In the genomic region with DNA sequence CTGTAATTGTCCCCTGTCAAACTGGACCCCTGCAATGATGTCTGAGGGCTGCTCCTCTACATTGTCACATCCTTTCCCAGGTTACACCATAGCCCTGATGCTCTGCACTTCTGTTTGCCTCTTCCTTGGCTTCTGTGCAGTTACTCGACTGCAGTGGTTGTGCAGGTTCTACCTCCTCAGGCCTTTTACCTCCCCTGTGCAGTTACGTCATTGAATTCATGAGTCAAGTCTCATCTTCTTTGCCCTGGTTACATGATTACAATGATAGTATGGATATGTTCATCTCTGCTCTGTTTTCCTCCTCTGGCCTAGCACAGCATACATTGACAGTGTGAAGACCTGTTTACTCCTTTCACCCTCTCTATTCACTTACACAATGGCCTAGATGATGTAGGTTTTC, we compare ENCODE assay signal across 23 cellular contexts.
"Had no signal": no experiment of that assay in that cellular context is flagged by ENCODE, and none has a peak within 500 bp of the region (broad histone marks: within the 10 kb centered on the region; RNA-seq: fewer than 3 reads in every experiment).

No MANE protein-coding gene starts in this region.

- FAIRE-seq: colon, endometrium, islet of Langerhans, keratinocyte had no signal

- H3K4me1 Mint-ChIP-seq: mesothelial cell of epicardium had no signal

- H3K27ac ChIP-seq: coronary artery, dorsolateral prefrontal cortex, esophagus muscularis mucosa, gastrocnemius medialis, heart right ventricle, left lung, lower lobe of right lung had no signal

- H3K27ac Mint-ChIP-seq: mesothelial cell of epicardium had no signal

- H3K36me3 Mint-ChIP-seq: mesothelial cell of epicardium had no signal

- DNase-seq: dermis blood vessel endothelial cell; dorsolateral prefrontal cortex; effector CD4-positive, alpha-beta T cell; effector memory CD4-positive, alpha-beta T cell; foreskin melanocyte; gastrocnemius medialis; glutamatergic neuron; head of caudate nucleus; heart right ventricle; hippocampal formation; left cardiac atrium; left lung; left ventricle myocardium superior; lower lobe of right lung; mesenchymal stem cell; mucosa of descending colon had no signal

- H3K4me3 ChIP-seq: coronary artery, dorsolateral prefrontal cortex, esophagus muscularis mucosa, gastrocnemius medialis, heart right ventricle, left lung, lower lobe of right lung, mucosa of descending colon had no signal

- H3K9me3 ChIP-seq: esophagus muscularis mucosa, gastrocnemius medialis, heart right ventricle, left lung, lower lobe of right lung, mucosa of descending colon had no signal

- H3K4me1 ChIP-seq: esophagus muscularis mucosa, gastrocnemius medialis, heart right ventricle, left lung, lower lobe of right lung had no signal

- ATAC-seq: gastrocnemius medialis, heart right ventricle, left cardiac atrium, left lung, left ventricle myocardium superior, lower lobe of right lung, mucosa of descending colon had no signal

- H3K4me3 Mint-ChIP-seq: mesothelial cell of epicardium had no signal

- H3K27me3 ChIP-seq: esophagus muscularis mucosa, gastrocnemius medialis, heart right ventricle, left lung had no signal

- H3K36me3 ChIP-seq: esophagus muscularis mucosa, gastrocnemius medialis, heart right ventricle, left lung, lower lobe of right lung had no signal
